In genomic region chr2:38508311-38509039, GRCh38 we compare ENCODE assay signal across 8 cellular contexts.
DNase-seq lines count a peak whose midpoint lies in the region; ATAC-seq and TF ChIP-seq lines count a peak whose summit lies in the region.

No MANE protein-coding gene starts in this region.

- POLR2A ChIA-PET in GM10248 (lab: Yijun Ruan, JAX), result no interaction called here
- POLR2A ChIA-PET in activated CD4-positive, alpha-beta T cell treated with anti-CD3 and anti-CD28 coated beads, Interleukin-2, amount 10 ng/mL, durations not matched to agents 7 days and 5 days (lab: Charles Lee), result interaction anchor here (0.7 kb wide), 1 partner anchor 1272 kb away, joined by 5 read pairs; no protein-coding TSS in a partner anchor

- H3K27ac Mint-ChIP-seq in activated CD4-positive, alpha-beta T cell treated with anti-CD3 and anti-CD28 coated beads, Interleukin-2, amount 10 ng/mL, durations not matched to agents 7 days and 5 days, result no peak overlapping the region

- H3K9me3 Mint-ChIP-seq in activated CD4-positive, alpha-beta T cell treated with anti-CD3 and anti-CD28 coated beads, Interleukin-2, amount 10 ng/mL, durations not matched to agents 7 days and 5 days, result peaks cover 5% of the 10 kb centered on the region

- H3K4me3 Mint-ChIP-seq in activated CD4-positive, alpha-beta T cell treated with anti-CD3 and anti-CD28 coated beads, Interleukin-2, amount 10 ng/mL, durations not matched to agents 7 days and 5 days, result no peak overlapping the region

- TF ChIP-seq CTCF in GM10248 (IDR thresholded peaks at IDR 0.05; ENCODE audit: control extremely low read depth, extremely low read depth, low read depth, missing control alignments), result peak; percentile 80

- H3K27me3 Mint-ChIP-seq in activated CD4-positive, alpha-beta T cell treated with anti-CD3 and anti-CD28 coated beads, Interleukin-2, amount 10 ng/mL, durations not matched to agents 7 days and 5 days, result peaks cover 3% of the 10 kb centered on the region

- CTCF ChIA-PET in GM10248 (lab: Yijun Ruan, JAX), result interaction anchor here (0.6 to 6.7 kb wide), 79 partner anchors 9 to 1115 kb away, joined by 3 to 119 read pairs (median 4); partner anchors contain the start of genes ATL2 and CYP1B1
- CTCF ChIA-PET in activated CD4-positive, alpha-beta T cell treated with anti-CD3 and anti-CD28 coated beads, Interleukin-2, amount 10 ng/mL, durations not matched to agents 7 days and 5 days (lab: Charles Lee), result interaction anchor here (0.6 to 2.3 kb wide), 22 partner anchors 9 to 432 kb away, joined by 3 to 26 read pairs (median 3); partner anchors contain the start of gene CYP1B1

- DNase-seq in GM10248 (ENCODE audit: extremely low spot score), result peak; percentile 78
- DNase-seq in NCI-H524 treated with DMSO at 0.1 percent for 48 hours (lab: John Stamatoyannopoulos, UW), result peak; percentile 87
- peak; percentile 89 for DNase-seq in activated CD4-positive, alpha-beta T cell treated with anti-CD3 and anti-CD28 coated beads, Interleukin-2, amount 10 ng/mL, durations not matched to agents 7 days and 5 days
- peak; percentile 87 for DNase-seq in ecto neural progenitor cell (ENCODE audit: low spot score)
- peak; percentile 90 for DNase-seq in medulla oblongata (ENCODE audit: extremely low spot score)
- DNase-seq in stimulated activated CD8-positive, alpha-beta memory T cell treated with anti-CD3 and anti-CD28 coated beads, Interleukin-15, amount 100 ng/mL, for 1 hour (ENCODE audit: low read depth), result peak; percentile 66

- H3K36me3 Mint-ChIP-seq in activated CD4-positive, alpha-beta T cell treated with anti-CD3 and anti-CD28 coated beads, Interleukin-2, amount 10 ng/mL, durations not matched to agents 7 days and 5 days (ENCODE audit: low read depth), result no peaks in the 10 kb centered on the region

- peak; percentile 64 for ATAC-seq in HG03159 (IDR thresholded peaks at IDR 0.05; ENCODE audit: unreplicated experiment)
- no peak for ATAC-seq in HG03039 (IDR thresholded peaks at IDR 0.05; ENCODE audit: unreplicated experiment)

- H3K4me1 Mint-ChIP-seq in activated CD4-positive, alpha-beta T cell treated with anti-CD3 and anti-CD28 coated beads, Interleukin-2, amount 10 ng/mL, durations not matched to agents 7 days and 5 days, result peaks cover 11% of the 10 kb centered on the region
